In the genomic region with DNA sequence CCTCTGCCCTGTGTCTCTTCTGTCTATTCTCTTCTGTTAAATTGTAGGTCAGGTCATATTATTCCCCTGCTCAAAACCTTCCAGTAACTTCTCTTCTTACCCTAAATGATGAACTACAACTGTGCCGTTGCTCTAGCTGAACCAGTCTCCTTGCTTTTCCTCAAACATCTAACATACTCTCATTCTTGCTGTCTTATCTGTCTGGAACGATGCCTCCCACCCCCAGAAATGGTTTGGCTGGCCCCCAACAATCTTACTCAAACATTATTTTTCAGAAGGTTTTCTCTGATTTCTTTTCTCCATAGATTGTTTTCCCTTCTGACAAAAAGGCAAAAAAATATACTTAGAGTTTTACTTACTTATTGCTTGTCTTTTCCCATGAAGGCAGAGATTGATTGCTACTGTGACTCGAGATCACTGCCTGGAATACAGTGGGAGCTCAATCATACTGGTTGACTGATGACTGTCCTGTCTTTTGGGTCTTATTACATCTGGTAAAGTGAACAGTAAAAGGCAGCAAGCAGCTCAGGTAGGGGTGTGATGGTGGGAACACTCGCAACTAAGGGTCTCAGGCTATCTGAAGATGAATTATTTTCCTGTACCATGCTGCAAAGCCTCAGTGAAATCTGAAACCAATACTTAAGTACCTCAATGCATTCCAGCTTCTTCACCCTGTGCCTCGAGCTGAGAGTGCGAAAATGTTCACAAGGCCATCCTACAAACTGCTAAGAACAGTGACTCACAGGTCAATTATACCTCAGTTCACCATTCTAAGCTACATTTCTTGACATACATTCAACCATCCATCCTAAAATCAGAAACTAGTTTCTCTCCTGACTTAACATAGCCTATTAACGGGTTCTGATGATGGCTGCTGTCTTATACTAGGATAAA, we compare ENCODE assay signal across 1 cellular context.
TF ChIP-seq lines count a peak whose summit lies in the region.

No MANE protein-coding gene starts in this region.

TF ChIP-seq in H1, 55 proteins besides CTCF, POLR2A, EP300 and RAD21:
- TF ChIP-seq FOSL1 (IDR thresholded peaks at IDR 0.05; ENCODE audit: insufficient read depth, low read depth, low read length) (no peak), HDAC6 (IDR thresholded peaks at IDR 0.05; ENCODE audit: low read depth, low read length) (no peak), SP4 (IDR thresholded peaks at IDR 0.05; ENCODE audit: low read length) (no peak), RBBP5 (IDR thresholded peaks at IDR 0.05; ENCODE audit: borderline replicate concordance, low read depth, low read length) (no peak), PHF8 (conservative IDR thresholded peaks at IDR 0.05; ENCODE audit: low read depth, low read length) (no peak), CBX8 (IDR thresholded peaks at IDR 0.05; ENCODE audit: borderline replicate concordance, low read depth, low read length) (no peak)
- TF ChIP-seq, protein P1, sequence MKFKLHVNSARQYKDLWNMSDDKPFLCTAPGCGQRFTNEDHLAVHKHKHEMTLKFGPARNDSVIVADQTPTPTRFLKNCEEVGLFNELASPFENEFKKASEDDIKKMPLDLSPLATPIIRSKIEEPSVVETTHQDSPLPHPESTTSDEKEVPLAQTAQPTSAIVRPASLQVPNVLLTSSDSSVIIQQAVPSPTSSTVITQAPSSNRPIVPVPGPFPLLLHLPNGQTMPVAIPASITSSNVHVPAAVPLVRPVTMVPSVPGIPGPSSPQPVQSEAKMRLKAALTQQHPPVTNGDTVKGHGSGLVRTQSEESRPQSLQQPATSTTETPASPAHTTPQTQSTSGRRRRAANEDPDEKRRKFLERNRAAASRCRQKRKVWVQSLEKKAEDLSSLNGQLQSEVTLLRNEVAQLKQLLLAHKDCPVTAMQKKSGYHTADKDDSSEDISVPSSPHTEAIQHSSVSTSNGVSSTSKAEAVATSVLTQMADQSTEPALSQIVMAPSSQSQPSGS (IDR thresholded peaks at IDR 0.05; ENCODE audit: low read length), result no peak
